23 cellular contexts compared by ENCODE assay signal in genomic region chr4:2264481-2265041, GRCh38. TPM values are rescaled to one million over a fixed set of nuclear protein-coding genes. Genes with fewer than 3 reads are reported as not detected.
A peak's percentile ranks its signal among the peaks of the same experiment; 100 is the strongest.
DNase-seq lines count a peak whose midpoint lies in the region; ATAC-seq and TF ChIP-seq lines count a peak whose summit lies in the region.
"Had no signal": no experiment of that assay in that cellular context is flagged by ENCODE, and none has a peak within 500 bp of the region (broad histone marks: within the 10 kb centered on the region; RNA-seq: fewer than 3 reads in every experiment).

No MANE protein-coding gene starts in this region.

- CTCF ChIA-PET in CD4-positive, alpha-beta T cell (lab: Charles Lee): interaction anchor here (1.6 kb wide), 1 partner anchor 17 kb away, joined by 3 read pairs; no protein-coding TSS in a partner anchor
- CTCF ChIA-PET in IMR-90 (lab: Yijun Ruan, JAX): no interaction called here
- CTCF ChIA-PET in Calu3 (lab: Charles Lee): no interaction called here

- no peak overlapping the region for H4K8ac ChIP-seq in IMR-90 (ENCODE audit: low read depth in 2 of 2, low read length in 2 of 2)
- H4K8ac ChIP-seq in neuronal stem cell (ENCODE audit: low read depth, low read length): no peak overlapping the region

- H2AFZ ChIP-seq in IMR-90 (replicated peaks; ENCODE audit: low read length, poor library complexity) (no peak overlapping the region), neuronal stem cell (ENCODE audit: low read length) (no peak overlapping the region)

- no peak for TF ChIP-seq CTCF in CD4-positive, alpha-beta T cell (IDR thresholded peaks at IDR 0.05)
- TF ChIP-seq CTCF in IMR-90 (conservative IDR thresholded peaks at IDR 0.05; ENCODE audit: low read depth, low read length): no peak
- no peak for TF ChIP-seq CTCF in Calu3 (IDR thresholded peaks at IDR 0.05; ENCODE audit: unreplicated experiment)
- TF ChIP-seq CTCF in lower leg skin (IDR thresholded peaks at IDR 0.05): no peak

- no peak overlapping the region for H2BK20ac ChIP-seq in IMR-90 (ENCODE audit: low read depth, low read length)

- no peak for TF ChIP-seq POLR2A in IMR-90 (IDR thresholded peaks at IDR 0.05; ENCODE audit: low read depth, low read length)
- no peak for TF ChIP-seq POLR2A in lower leg skin (IDR thresholded peaks at IDR 0.05)

- H3K4ac ChIP-seq in IMR-90 (ENCODE audit: low read depth, low read length) (no peak overlapping the region), neuronal stem cell (ENCODE audit: low read length) (no peak overlapping the region)

- no peak overlapping the region for H3K27ac Mint-ChIP-seq in CD4-positive, alpha-beta T cell
- H3K27ac Mint-ChIP-seq in Calu3 (ENCODE audit: unreplicated experiment): no peak overlapping the region
- H3K27ac Mint-ChIP-seq: activated T-cell treated with anti-CD3 and anti-CD28 coated beads, Interleukin-2, amount 50 U/mL, for 72 hours; CD14-positive monocyte; WTC11 had no signal

- peak overlapping the region; percentile 52 for H2AK9ac ChIP-seq in IMR-90 (replicated peaks; ENCODE audit: low read depth, low read length, poor library complexity)

- no TSS peak for BruUV-seq in IMR-90 (replicated peaks; lab: Mats Ljungman, UMichigan)
- BruUV-seq in Calu3 (replicated peaks; lab: Mats Ljungman, UMichigan): no TSS peak

- H3K9me3 ChIP-seq in CD4-positive, alpha-beta T cell (ENCODE audit: control insufficient read depth, low read length): no peaks in the 10 kb centered on the region
- H3K9me3 ChIP-seq in IMR-90 (ENCODE audit: control insufficient read depth, insufficient read depth, low read length) (no peaks in the 10 kb centered on the region), neuronal stem cell (replicated peaks in 1 of 2; ENCODE audit: control insufficient read depth in 2 of 2, insufficient read depth in 1 of 2, low read depth in 1 of 2, low read length in 2 of 2) (no peaks in the 10 kb centered on the region)
- H3K9me3 ChIP-seq: adrenal gland, SJCRH30, thoracic aorta, vagina had no signal

- H4K91ac ChIP-seq in IMR-90 (ENCODE audit: insufficient read depth, low read depth, low read length) (no peak overlapping the region), neuronal stem cell (ENCODE audit: low read depth, low read length, poor library complexity) (no peak overlapping the region)

- H3K27me3 Mint-ChIP-seq in CD4-positive, alpha-beta T cell: no peaks in the 10 kb centered on the region
- no peaks in the 10 kb centered on the region for H3K27me3 Mint-ChIP-seq in Calu3 (ENCODE audit: unreplicated experiment)
- H3K27me3 Mint-ChIP-seq: brain had no signal

- no peak for DNase-seq in CD4-positive, alpha-beta T cell
- DNase-seq in IMR-90 (no peak), cardiac septum (ENCODE audit: low spot score) (peak; percentile 62), neuronal stem cell (ENCODE audit: low spot score) (no peak), Calu3 (no peak), lower leg skin (ENCODE audit: low spot score in 2 of 2) (no peak)
- DNase-seq: activated naive CD4-positive, alpha-beta T cell treated with Interleukin-2 at 50 U/mL for 16 hours; activated T-cell treated with anti-CD3 and anti-CD28 coated beads, Interleukin-2, amount 50 U/mL, for 72 hours; effector CD8-positive, alpha-beta T cell; SJCRH30; stimulated activated naive CD8-positive, alpha-beta T cell treated with anti-CD3 and anti-CD28 coated beads, Interleukin-15, Interleukin-2, amounts not matched to agents 100 U/mL and 50 U/mL, for 24 hours had no signal

- H2BK15ac ChIP-seq in IMR-90 (ENCODE audit: low read depth, low read length) (no peak overlapping the region), neuronal stem cell (ENCODE audit: low read length) (peak overlapping the region; percentile 63)

- H2AK5ac ChIP-seq in IMR-90 (ENCODE audit: low read depth, low read length) (no peak overlapping the region), neuronal stem cell (ENCODE audit: low read depth, low read length) (peak overlapping the region; percentile 72)

- intact Hi-C loops in CD4-positive, alpha-beta T cell (cut with DNase I, micrococcal nuclease): loop anchor here in 1 of 2 experiments (5.0 to 10.0 kb wide), 3 partner anchors 98 to 670 kb away; partner anchors contain the start of gene NELFA
- intact Hi-C loops in IMR-90 (cut with micrococcal nuclease): loop anchor here (5.0 to 10.0 kb wide), 3 partner anchors 88 to 203 kb away; partner anchors contain the start of genes CFAP99, RNF4 and ZFYVE28
- intact Hi-C loops in cardiac septum (cut with DNase I): loop anchor here (5.0 kb wide), 2 partner anchors 88 to 273 kb away; partner anchors contain the start of gene FAM193A
- intact Hi-C loops in Calu3 (cut with micrococcal nuclease; ENCODE audit: unreplicated experiment): no loop called here
- intact Hi-C loops in lower leg skin (cut with DNase I; ENCODE audit: low total_unique reads): no loop called here

- no peaks in the 10 kb centered on the region for H3K9me3 Mint-ChIP-seq in CD4-positive, alpha-beta T cell
- H3K9me3 Mint-ChIP-seq in Calu3 (ENCODE audit: low read depth, unreplicated experiment): no peaks in the 10 kb centered on the region
- H3K9me3 Mint-ChIP-seq: activated T-cell treated with anti-CD3 and anti-CD28 coated beads, Interleukin-2, amount 50 U/mL, for 72 hours; brain; CD14-positive monocyte; neural crest cell; WTC11 had no signal

- TF ChIP-seq RAD21 in IMR-90 (IDR thresholded peaks at IDR 0.05; ENCODE audit: low read length): no peak

- H3K36me3 ChIP-seq in IMR-90 (ENCODE audit: control insufficient read depth, insufficient read depth, low read length) (peaks cover 3% of the 10 kb centered on the region; the same call in 1 of the 2 replicates), neuronal stem cell (replicated peaks in 1 of 2; ENCODE audit: control insufficient read depth in 2 of 2, insufficient read depth in 2 of 2, low read length in 2 of 2) (peaks cover 6 to 8% of the 10 kb centered on the region in 2 donors)
- H3K36me3 ChIP-seq: adrenal gland, SJCRH30, thoracic aorta, vagina had no signal

- no peaks in the 10 kb centered on the region for H3K27me3 ChIP-seq in CD4-positive, alpha-beta T cell (ENCODE audit: control insufficient read depth, insufficient read depth, low read length)
- H3K27me3 ChIP-seq in IMR-90 (ENCODE audit: control insufficient read depth, insufficient read depth, low read length): no peaks in the 10 kb centered on the region
- peaks cover 0 to 39% (median 0%) of the 10 kb centered on the region in 3 experiments for H3K27me3 ChIP-seq in neuronal stem cell (ENCODE audit: control insufficient read depth in 3 of 3, insufficient read depth in 3 of 3, low read depth in 1 of 3, low read length in 3 of 3)
- H3K27me3 ChIP-seq: adrenal gland, vagina had no signal

- H4K20me1 ChIP-seq in IMR-90 (ENCODE audit: insufficient read depth, low read length): peaks cover 8% of the 10 kb centered on the region; the same call in 1 of the 2 replicates

- H3K9ac ChIP-seq in IMR-90 (ENCODE audit: low read depth, low read length) (no peak overlapping the region), neuronal stem cell (ENCODE audit: low read depth, low read length, poor library complexity) (peak overlapping the region; percentile 53)
- H3K9ac ChIP-seq: KMS-11 had no signal

- H2BK120ac ChIP-seq in IMR-90 (ENCODE audit: low read depth, low read length) (no peak overlapping the region), neuronal stem cell (ENCODE audit: low read depth, low read length) (peak overlapping the region; percentile 41)

- H4K5ac ChIP-seq in IMR-90 (ENCODE audit: low read depth, low read length): no peak overlapping the region

- in situ Hi-C loops in IMR-90 (cut with MboI; ENCODE audit: low sequenced_read_pairs): no loop called here

- H3K4me2 ChIP-seq in IMR-90 (ENCODE audit: low read depth, low read length): no peak overlapping the region
- no peak overlapping the region for H3K4me2 ChIP-seq in neuronal stem cell (ENCODE audit: insufficient read depth, low read length, poor library complexity, severe bottlenecking)
- H3K4me2 ChIP-seq: KMS-11 had no signal

- no peak overlapping the region for H3K4me3 Mint-ChIP-seq in CD4-positive, alpha-beta T cell
- H3K4me3 Mint-ChIP-seq in Calu3 (ENCODE audit: low read depth, unreplicated experiment): no peak overlapping the region
- H3K4me3 Mint-ChIP-seq: CD14-positive monocyte, WTC11 had no signal

- no peaks in the 10 kb centered on the region for H3K4me1 Mint-ChIP-seq in CD4-positive, alpha-beta T cell (ENCODE audit: low read depth)
- H3K4me1 Mint-ChIP-seq in Calu3 (ENCODE audit: low read depth, unreplicated experiment): no peaks in the 10 kb centered on the region

- POLR2A ChIA-PET in CD4-positive, alpha-beta T cell (lab: Charles Lee): interaction anchor here (0.9 to 3.6 kb wide), 2 partner anchors 17 to 205 kb away, joined by 3 to 65 read pairs; partner anchors contain the start of gene RNF4
- POLR2A ChIA-PET in IMR-90 (lab: Charles Lee; ENCODE audit: unreplicated experiment): no interaction called here

- H3K23ac ChIP-seq in IMR-90 (ENCODE audit: low read depth, low read length): no peak overlapping the region
- peak overlapping the region; percentile 22 for H3K23ac ChIP-seq in neuronal stem cell (ENCODE audit: low read depth, low read length, poor library complexity)

- H3K4me1 ChIP-seq in IMR-90 (ENCODE audit: control insufficient read depth, insufficient read depth, low read length) (peaks cover 8% of the 10 kb centered on the region; the same call in 1 of the 2 replicates), neuronal stem cell (ENCODE audit: control insufficient read depth in 2 of 2, insufficient read depth in 1 of 2, low read depth in 1 of 2, low read length in 2 of 2) (peaks cover 16 to 27% of the 10 kb centered on the region in 2 donors)
- H3K4me1 ChIP-seq: SJCRH30 had no signal

- dilution Hi-C loops in IMR-90 (cut with HindIII; ENCODE audit: low sequenced_read_pairs, unreplicated experiment): no loop called here

- WGBS in IMR-90 (ENCODE audit: extremely low coverage in 2 of 2, insufficient read length in 1 of 2), 2 experiments: 52% methylated on average over 3 of the region's 6 CpGs; no CpG with 5 or more reads in 1 of the 2 experiments
- no CpG with 5 or more reads among the region's 6 CpGs for WGBS in neuronal stem cell (ENCODE audit: extremely low coverage in 2 of 2, insufficient read length in 2 of 2, insufficient replicate concordance in 1 of 2), 2 donors
- WGBS in lower leg skin, 2 donors: 74 to 78% methylated on average over 5 of the region's 6 CpGs

- H3K18ac ChIP-seq in IMR-90 (ENCODE audit: low read depth, low read length) (no peak overlapping the region), neuronal stem cell (ENCODE audit: low read length) (peak overlapping the region; percentile 65)

- H3K14ac ChIP-seq in IMR-90 (replicated peaks; ENCODE audit: low read depth, low read length) (no peak overlapping the region), neuronal stem cell (ENCODE audit: low read length) (peak overlapping the region; percentile 32)

- no peak overlapping the region for H2BK5ac ChIP-seq in IMR-90 (ENCODE audit: low read depth, low read length, poor library complexity, severe bottlenecking)
- peak overlapping the region; percentile 59 for H2BK5ac ChIP-seq in neuronal stem cell (ENCODE audit: low read length)

- H3K4me3 ChIP-seq in IMR-90 (ENCODE audit: insufficient read depth, low read depth, low read length): no peak overlapping the region
- no peak overlapping the region for H3K4me3 ChIP-seq in neuronal stem cell (ENCODE audit: low read length in 2 of 2)
- no peak overlapping the region for H3K4me3 ChIP-seq in lower leg skin (ENCODE audit: low read depth, poor library complexity, severe bottlenecking)
- H3K4me3 ChIP-seq: adrenal gland, SJCRH30, thoracic aorta, vagina had no signal

- H2BK12ac ChIP-seq in neuronal stem cell (ENCODE audit: low read length): peak overlapping the region; percentile 75

- peak overlapping the region; percentile 4 for H3K27ac ChIP-seq in CD4-positive, alpha-beta T cell (ENCODE audit: low read depth, low read length)
- H3K27ac ChIP-seq in IMR-90 (ENCODE audit: insufficient read depth, low read length) (no peak overlapping the region), neuronal stem cell (replicated peaks; ENCODE audit: low read length) (no peak overlapping the region)
- H3K27ac ChIP-seq: epithelial cell of prostate, KMS-11, SJCRH30, vagina had no signal

- peaks cover 14 to 20% of the 10 kb centered on the region in 2 experiments for H3K79me1 ChIP-seq in IMR-90 (ENCODE audit: low read depth in 1 of 2, low read length in 2 of 2)
- H3K79me1 ChIP-seq in neuronal stem cell (ENCODE audit: low read depth, low read length): peaks cover 21% of the 10 kb centered on the region

- ATAC-seq in CD4-positive, alpha-beta T cell (ENCODE audit: poor library complexity): no peak
- ATAC-seq in IMR-90 (ENCODE audit: low read depth) (no peak), GM19397 (IDR thresholded peaks at IDR 0.05; ENCODE audit: unreplicated experiment) (no peak), HG02759 (IDR thresholded peaks at IDR 0.05; ENCODE audit: unreplicated experiment) (no peak)
- ATAC-seq: activated T-cell treated with anti-CD3 and anti-CD28 coated beads, Interleukin-2, amount 50 U/mL, for 72 hours; Panc1; stimulated activated naive CD8-positive, alpha-beta T cell treated with anti-CD3 and anti-CD28 coated beads, Interleukin-15, Interleukin-2, amounts not matched to agents 100 U/mL and 50 U/mL, for 24 hours; WTC11 had no signal

- peaks cover 4% of the 10 kb centered on the region for H3K36me3 Mint-ChIP-seq in CD4-positive, alpha-beta T cell (ENCODE audit: low read depth)
- H3K36me3 Mint-ChIP-seq in Calu3 (ENCODE audit: insufficient read depth, unreplicated experiment): peaks cover 10% of the 10 kb centered on the region
- H3K36me3 Mint-ChIP-seq: brain, WTC11 had no signal

- no peak overlapping the region for H3K56ac ChIP-seq in IMR-90 (ENCODE audit: extremely low read depth, insufficient read depth, low read length)

- peaks cover 4% of the 10 kb centered on the region; the same call in 1 of the 2 replicates for H3K9me1 ChIP-seq in IMR-90 (ENCODE audit: insufficient read depth, low read length)

RNA-seq across cellular contexts. Expression of gene MXD4, which starts 2.7 kb away (rescaled TPM):
- total RNA-seq in CD4-positive, alpha-beta T cell: 100 to 1,000 TPM; 140 to 147 TPM
- total RNA-seq in IMR-90 (2012; rRNA removed) (22.8 and 25.6 TPM in 2 replicates), cardiac septum (37.9 TPM), Calu3 (2022) (12.8 and 15.0 TPM in 2 replicates), lower leg skin (10 to 100 TPM; 33.3 to 62.6 (median 47.6) TPM)
- polyA plus RNA-seq in IMR-90 (2012; rRNA removed): 54.4 and 63.6 TPM in 2 replicates
- polyA plus RNA-seq in IMR-90 (2012; cell fraction: cytosol; rRNA removed): 57.4 and 87.5 TPM in 2 replicates
- polyA plus RNA-seq in IMR-90 (2012; cell fraction: nucleus; rRNA removed; ENCODE audit: low replicate concordance): 81.6 and 159 TPM in 2 replicates
- polyA plus RNA-seq in neuronal stem cell (2013, experiment 1 of 2): 45.6 TPM
- 47.1 TPM for polyA plus RNA-seq in neuronal stem cell (2013, experiment 2 of 2)

RNA-seq across cellular contexts. Expression of gene HAUS3, which starts 22.6 kb away (rescaled TPM):
- total RNA-seq in CD4-positive, alpha-beta T cell: 100 to 1,000 TPM; 143 to 148 TPM
- 4.3 and 6.9 TPM in 2 replicates for total RNA-seq in IMR-90 (2012; rRNA removed)
- polyA plus RNA-seq in IMR-90 (2012; rRNA removed): 3.6 and 4.8 TPM in 2 replicates
- polyA plus RNA-seq in IMR-90 (2012; cell fraction: cytosol; rRNA removed): 3.0 and 5.8 TPM in 2 replicates
- 9.9 and 13.2 TPM in 2 replicates for polyA plus RNA-seq in IMR-90 (2012; cell fraction: nucleus; rRNA removed; ENCODE audit: low replicate concordance)
- total RNA-seq in cardiac septum: 5.6 TPM
- 11.4 TPM for polyA plus RNA-seq in neuronal stem cell (2013, experiment 1 of 2)
- 12.2 TPM for polyA plus RNA-seq in neuronal stem cell (2013, experiment 2 of 2)
- 12.9 and 13.4 TPM in 2 replicates for total RNA-seq in Calu3 (2022)
- 10 to 100 TPM in 3 of 4 donors, 1 to 10 TPM in 1; 6.8 to 15.3 (median 12.4) TPM for total RNA-seq in lower leg skin

RNA-seq across cellular contexts. Expression of gene POLN, which starts 22.6 kb away (rescaled TPM):
- 1 to 10 TPM; 2.1 to 2.3 TPM for total RNA-seq in CD4-positive, alpha-beta T cell
- total RNA-seq in IMR-90 (2012; rRNA removed): 0.72 and 1.1 TPM in 2 replicates
- 0.63 and 0.82 TPM in 2 replicates for polyA plus RNA-seq in IMR-90 (2012; rRNA removed)
- polyA plus RNA-seq in IMR-90 (2012; cell fraction: cytosol; rRNA removed): 0.03 and 0.63 TPM in 2 replicates
- polyA plus RNA-seq in IMR-90 (2012; cell fraction: nucleus; rRNA removed; ENCODE audit: low replicate concordance): 3.3 and 5.4 TPM in 2 replicates
- total RNA-seq in cardiac septum: 2.3 TPM
- polyA plus RNA-seq in neuronal stem cell (2013, experiment 1 of 2): 0.77 TPM
- polyA plus RNA-seq in neuronal stem cell (2013, experiment 2 of 2): 0.54 TPM
- 4.1 and 5.2 TPM in 2 replicates for total RNA-seq in Calu3 (2022)
- 1 to 10 TPM in 2 of 4 donors, under 1 TPM in 2; 0.30 to 3.3 (median 0.89) TPM for total RNA-seq in lower leg skin

Comparison
In these comparisons a context has a peak if more than half of its experiments do, and no peak if none do; other contexts are left out.
1. intact Hi-C loops: an anchor here in IMR-90 (5.0 to 10.0 kb wide) and cardiac septum (5.0 kb wide); none called in Calu3 and lower leg skin.